Comparison of ENCODE assay signal across 15 cellular contexts in genomic region chr17:81738801-81739393, GRCh38. TPM values are rescaled to one million over a fixed set of nuclear protein-coding genes. Genes with fewer than 3 reads are reported as not detected.
A peak's percentile ranks its signal among the peaks of the same experiment; 100 is the strongest.
DNase-seq lines count a peak whose midpoint lies in the region; ATAC-seq, FAIRE-seq and TF ChIP-seq lines count a peak whose summit lies in the region.
"Had no signal": no experiment of that assay in that cellular context is flagged by ENCODE, and none has a peak within 500 bp of the region (broad histone marks: within the 10 kb centered on the region; RNA-seq: fewer than 3 reads in every experiment).

No MANE protein-coding gene starts in this region.

- no peak overlapping the region for H3K14ac ChIP-seq in mesenchymal stem cell (ENCODE audit: low read length in 2 of 2)

- H3K36me3 Mint-ChIP-seq in type B pancreatic cell: no peaks in the 10 kb centered on the region
- H3K36me3 Mint-ChIP-seq: CD4-positive, CD25-positive, alpha-beta regulatory T cell; IgD-negative memory B cell had no signal

- POLR2A ChIA-PET in HEK293 (lab: Yijun Ruan, JAX) (interaction anchor here (0.7 kb wide), 1 partner anchor 88 kb away, joined by 3 read pairs; no protein-coding TSS in a partner anchor), K562 (lab: Yijun Ruan, JAX) (interaction anchor here (0.7 to 1.4 kb wide), 5 partner anchors 13 to 130 kb away, joined by 3 to 7 read pairs (median 4); no protein-coding TSS in a partner anchor)

- peak overlapping the region; percentile 84 for H2BK15ac ChIP-seq in mesenchymal stem cell (ENCODE audit: low read depth, poor library complexity, severe bottlenecking)

- H3K4me1 ChIP-seq in HEK293 (ENCODE audit: control insufficient read depth, insufficient read depth, low read length) (no peaks in the 10 kb centered on the region), K562 (replicated peaks in 1 of 2; ENCODE audit: control insufficient read depth in 2 of 2, insufficient read depth in 2 of 2, low read length in 2 of 2) (peaks cover 25 to 59% of the 10 kb centered on the region in 2 experiments), mesenchymal stem cell (ENCODE audit: control insufficient read depth, insufficient read depth, low read depth, low read length) (peaks cover 11% of the 10 kb centered on the region)

- no TSS peak for BruUV-seq in K562 (replicated peaks; lab: Mats Ljungman, UMichigan)

- no peaks in the 10 kb centered on the region for H3K9me3 ChIP-seq in HEK293 (ENCODE audit: control insufficient read depth, insufficient read depth, low read depth, low read length)
- no peaks in the 10 kb centered on the region for H3K9me3 ChIP-seq in K562 (replicated peaks; ENCODE audit: control insufficient read depth, insufficient read depth, low read depth, low read length)
- no peaks in the 10 kb centered on the region for H3K9me3 ChIP-seq in mesenchymal stem cell (ENCODE audit: control insufficient read depth, low read length)
- H3K9me3 ChIP-seq: BLaER1 treated with 17β-estradiol and CSF1 and Interleukin-3, amounts not matched to agents 10 nM and 100 nM had no signal

- no peak overlapping the region for H2BK5ac ChIP-seq in mesenchymal stem cell (ENCODE audit: low read depth, low read length, poor library complexity, severe bottlenecking)

- H3K9me3 Mint-ChIP-seq in type B pancreatic cell: no peaks in the 10 kb centered on the region
- H3K9me3 Mint-ChIP-seq: GM23338 had no signal

- no peak overlapping the region for H4K8ac ChIP-seq in mesenchymal stem cell (ENCODE audit: low read length)

- 74% methylated on average over 27 of the region's 27 CpGs for WGBS in K562 (ENCODE audit: insufficient coverage, low coverage, missing lambda C conversion rate)
- 95% methylated on average over 27 of the region's 27 CpGs for WGBS in mesenchymal stem cell

- no peak overlapping the region for H3K23ac ChIP-seq in mesenchymal stem cell (ENCODE audit: low read length in 2 of 2)

- TF ChIP-seq EP300 in K562 (IDR thresholded peaks at IDR 0.05; ENCODE audit: low read length): no peak

- TF ChIP-seq CTCF in HEK293 (tag by site-specific recombination; IDR thresholded peaks at IDR 0.05) (no peak), K562 (IDR thresholded peaks at IDR 0.05 in 2 of 3, conservative IDR thresholded peaks at IDR 0.05 in 1 of 3; ENCODE audit: insufficient read depth in 2 of 3, low read depth in 1 of 3, low read length in 3 of 3) (no peak), type B pancreatic cell (conservative IDR thresholded peaks at IDR 0.05) (no peak)

- H3K27ac Mint-ChIP-seq in type B pancreatic cell: no peak overlapping the region
- H3K27ac Mint-ChIP-seq: CD4-positive, CD25-positive, alpha-beta regulatory T cell; GM23338; IgD-negative memory B cell had no signal

- H2BK120ac ChIP-seq in mesenchymal stem cell (ENCODE audit: low read depth, low read length): no peak overlapping the region

- H3K18ac ChIP-seq in mesenchymal stem cell (ENCODE audit: low read depth in 1 of 2, low read length in 2 of 2): no peak overlapping the region

- FAIRE-seq in K562 (lab: Jason Lieb, UNC): no peak

- in situ Hi-C loops in K562 (cut with MboI): loop anchor here (5.0 kb wide), 1 partner anchor 68 kb away; no protein-coding TSS in a partner anchor

- intact Hi-C loops in K562 (cut with micrococcal nuclease): no loop called here

- no peak overlapping the region for H3K4me3 Mint-ChIP-seq in type B pancreatic cell
- H3K4me3 Mint-ChIP-seq: CD4-positive, CD25-positive, alpha-beta regulatory T cell; GM23338; IgD-negative memory B cell had no signal

- TF ChIP-seq POLR2A in K562 (conservative IDR thresholded peaks at IDR 0.05): no peak

- H3K27ac ChIP-seq in HEK293 (ENCODE audit: extremely low read depth, low read depth, low read length): no peak overlapping the region
- no peak overlapping the region for H3K27ac ChIP-seq in K562 (ENCODE audit: extremely low read depth, low read depth, low read length)
- H3K27ac ChIP-seq in mesenchymal stem cell (ENCODE audit: low read length, poor library complexity, severe bottlenecking): no peak overlapping the region
- H3K27ac ChIP-seq: BLaER1 treated with 17β-estradiol and CSF1 and Interleukin-3, amounts not matched to agents 10 nM and 100 nM had no signal

- DNase-seq in K562 (ENCODE audit: extremely low read depth in 1 of 4, low spot score in 3 of 4) (no peak), mesenchymal stem cell (no peak), type B pancreatic cell (ENCODE audit: extremely low spot score, unreplicated experiment) (peak; percentile 67), activated gamma-delta T cell (lab: John Stamatoyannopoulos, UW) (no peak), activated T-cell treated with anti-CD3 and anti-CD28 coated beads for 4 hours (no peak)
- DNase-seq: ACHN; CD4-positive, CD25-positive, alpha-beta regulatory T cell; DMS53; GF-D8; H7 had no signal

- no peak overlapping the region for H2AFZ ChIP-seq in K562 (ENCODE audit: low read depth, low read length)
- H2AFZ ChIP-seq in mesenchymal stem cell (ENCODE audit: low read depth, low read length): no peak overlapping the region
- H2AFZ ChIP-seq: GM23338 had no signal

- H3K79me1 ChIP-seq in mesenchymal stem cell (replicated peaks; ENCODE audit: low read length, poor library complexity, severe bottlenecking): no peaks in the 10 kb centered on the region

- H3K4me3 ChIP-seq in HEK293 (ENCODE audit: low read depth, low read length): no peak overlapping the region
- no peak overlapping the region for H3K4me3 ChIP-seq in K562
- no peak overlapping the region for H3K4me3 ChIP-seq in mesenchymal stem cell (ENCODE audit: insufficient read depth in 1 of 2, low read depth in 1 of 2, low read length in 2 of 2)
- H3K4me3 ChIP-seq: BLaER1 treated with 17β-estradiol and CSF1 and Interleukin-3, amounts not matched to agents 10 nM and 100 nM; GM23338 had no signal

- no peaks in the 10 kb centered on the region for H4K20me1 ChIP-seq in K562 (replicated peaks; ENCODE audit: control insufficient read depth, insufficient read depth, low read length)

- no peak overlapping the region for H3K9ac ChIP-seq in K562 (ENCODE audit: insufficient read depth in 1 of 2, low read depth in 2 of 2, low read length in 2 of 2)
- no peak overlapping the region for H3K9ac ChIP-seq in mesenchymal stem cell (ENCODE audit: low read length)
- H3K9ac ChIP-seq: BLaER1 treated with 17β-estradiol and CSF1 and Interleukin-3, amounts not matched to agents 10 nM and 100 nM had no signal

- H3K4me2 ChIP-seq in K562 (ENCODE audit: insufficient read depth, low read length) (no peak overlapping the region), mesenchymal stem cell (ENCODE audit: low read length, poor library complexity, severe bottlenecking) (no peak overlapping the region)
- H3K4me2 ChIP-seq: BLaER1 treated with 17β-estradiol and CSF1 and Interleukin-3, amounts not matched to agents 10 nM and 100 nM; GM23338 had no signal

- H3K9me1 ChIP-seq in K562 (ENCODE audit: control insufficient read depth, insufficient read depth, low read length): no peaks in the 10 kb centered on the region

- no peak overlapping the region for H4K91ac ChIP-seq in mesenchymal stem cell (ENCODE audit: low read length)

- H3K4ac ChIP-seq in mesenchymal stem cell (ENCODE audit: low read depth in 1 of 2, low read length in 2 of 2): no peak overlapping the region

- no peaks in the 10 kb centered on the region for H3K4me1 Mint-ChIP-seq in type B pancreatic cell (ENCODE audit: unreplicated experiment)

- ATAC-seq in K562 (no peak), GM18909 (IDR thresholded peaks at IDR 0.05; ENCODE audit: poor library complexity, unreplicated experiment) (no peak)
- ATAC-seq: GM23338 had no signal

- no peak for TF ChIP-seq RAD21 in K562 (CRISPR knock-in tag; conservative IDR thresholded peaks at IDR 0.05 in 1 of 2, IDR thresholded peaks at IDR 0.05 in 1 of 2)

- no peak overlapping the region for H2BK12ac ChIP-seq in mesenchymal stem cell (ENCODE audit: low read length in 2 of 2)

- CTCF ChIA-PET in HEK293 (lab: Yijun Ruan, JAX) (interaction anchor here (0.5 to 0.9 kb wide), 3 partner anchors 56 to 367 kb away, joined by 4 to 5 read pairs (median 4); no protein-coding TSS in a partner anchor), K562 (lab: Yijun Ruan, JAX; ENCODE audit: low intra/inter-chr PET ratio) (no interaction called here)

- no peak overlapping the region for H2AK5ac ChIP-seq in mesenchymal stem cell (ENCODE audit: low read length, severe bottlenecking)

- no peaks in the 10 kb centered on the region for H3K79me2 ChIP-seq in K562 (ENCODE audit: control insufficient read depth, insufficient read depth, low read length)

- H3K36me3 ChIP-seq in HEK293 (ENCODE audit: control insufficient read depth in 2 of 2, insufficient read depth in 1 of 2, low read length in 2 of 2): no peaks in the 10 kb centered on the region
- no peaks in the 10 kb centered on the region for H3K36me3 ChIP-seq in K562 (ENCODE audit: control insufficient read depth, insufficient read depth, low read length)
- H3K36me3 ChIP-seq in mesenchymal stem cell (ENCODE audit: control insufficient read depth in 1 of 2, insufficient read depth in 2 of 2, low read depth in 1 of 2, low read length in 2 of 2): peaks cover 0 to 3% of the 10 kb centered on the region in 2 experiments
- H3K36me3 ChIP-seq: BLaER1 treated with 17β-estradiol and CSF1 and Interleukin-3, amounts not matched to agents 10 nM and 100 nM had no signal

- H3K27me3 ChIP-seq in K562 (ENCODE audit: control insufficient read depth in 2 of 2, insufficient read depth in 2 of 2, low read length in 2 of 2) (no peaks in the 10 kb centered on the region), mesenchymal stem cell (ENCODE audit: control insufficient read depth in 1 of 2, insufficient read depth in 1 of 2, low read length in 2 of 2) (peaks cover 13 to 22% of the 10 kb centered on the region in 2 experiments)
- H3K27me3 ChIP-seq: BLaER1 treated with 17β-estradiol and CSF1 and Interleukin-3, amounts not matched to agents 10 nM and 100 nM had no signal

- peaks cover 7% of the 10 kb centered on the region for H3K27me3 Mint-ChIP-seq in type B pancreatic cell

RNA-seq across cellular contexts. Expression of gene SLC25A10, which starts 26.8 kb away (rescaled TPM):
- total RNA-seq in K562 (2011; cell fraction: chromatin; rRNA removed; ENCODE audit: low replicate concordance): 20.2 and 85.2 TPM in 2 replicates
- total RNA-seq in K562 (2011; cell fraction: nucleolus; rRNA removed): 76.7 and 104 TPM in 2 replicates
- total RNA-seq in K562 (2011; cell fraction: nucleoplasm; rRNA removed): 36.2 and 36.3 TPM in 2 replicates
- 77.1 and 107 TPM in 2 replicates for total RNA-seq in K562 (2014; rRNA removed)
- total RNA-seq in K562 (2014; rRNA removed; fragmentation: Illumina TruSeq; extraction: Trizol): 8.5 and 15.4 TPM in 2 replicates
- 36.2 and 39.1 TPM in 2 replicates for total RNA-seq in K562 (2015; rRNA removed; fragmentation: Illumina TruSeq; extraction: Trizol)
- 85.6 and 86.9 TPM in 2 replicates for total RNA-seq in K562 (2021)
- 26.3 and 34.3 TPM in 2 replicates for polyA plus RNA-seq in K562 (2011; rRNA removed)
- polyA plus RNA-seq in K562 (2011; cell fraction: cytosol; rRNA removed): 46.6 and 127 TPM in 2 replicates
- polyA plus RNA-seq in K562 (2011; cell fraction: nucleus; rRNA removed): 60.6 and 93.2 TPM in 2 replicates
- polyA plus RNA-seq in K562 (2012): 35.9 and 54.4 TPM in 2 replicates
- polyA plus RNA-seq in K562 (2014; fragmentation: Illumina TruSeq; extraction: Trizol): 34.3 and 70.2 TPM in 2 replicates
- 1 to 10 TPM in 1 of 2 experiments, under 1 TPM in 1; 0.10 to 1.5 TPM for polyA plus RNA-seq in K562 (2014; fragmentation: Nextera tagmentation; extraction: Ambion mirVana)
- polyA plus RNA-seq in K562 (2014; rRNA removed): 68.4 and 70.6 TPM in 2 replicates
- 7.7 and 13.8 TPM in 2 replicates for polyA minus RNA-seq in K562 (2011; rRNA and poly(A)+ RNA removed)
- polyA minus RNA-seq in K562 (2011; cell fraction: cytosol; rRNA and poly(A)+ RNA removed): 31.8 and 35.5 TPM in 2 replicates
- 20.9 and 21.4 TPM in 2 replicates for polyA minus RNA-seq in K562 (2011; cell fraction: nucleus; rRNA and poly(A)+ RNA removed)
- 4.5 TPM for polyA plus RNA-seq in mesenchymal stem cell (2013, experiment 1 of 2)
- 4.1 TPM for polyA plus RNA-seq in mesenchymal stem cell (2013, experiment 2 of 2)
- total RNA-seq in type B pancreatic cell (ENCODE audit: low replicate concordance): 23.8 and 27.6 TPM in 2 replicates

RNA-seq across cellular contexts. Expression of gene MRPL12, which starts 35.7 kb away (rescaled TPM):
- total RNA-seq in K562 (2011; cell fraction: chromatin; rRNA removed; ENCODE audit: low replicate concordance): 14.2 and 50.8 TPM in 2 replicates
- 61.9 and 77.4 TPM in 2 replicates for total RNA-seq in K562 (2011; cell fraction: nucleolus; rRNA removed)
- 32.4 and 38.0 TPM in 2 replicates for total RNA-seq in K562 (2011; cell fraction: nucleoplasm; rRNA removed)
- total RNA-seq in K562 (2014; rRNA removed) (182 and 276 TPM in 2 replicates), K562 (2014; rRNA removed; fragmentation: Illumina TruSeq; extraction: Trizol) (31.8 and 40.0 TPM in 2 replicates), K562 (2015; rRNA removed; fragmentation: Illumina TruSeq; extraction: Trizol) (57.9 and 60.8 TPM in 2 replicates), K562 (2021) (231 and 251 TPM in 2 replicates), type B pancreatic cell (ENCODE audit: low replicate concordance) (87.9 and 107 TPM in 2 replicates)
- polyA plus RNA-seq in K562 (2011; rRNA removed) (101 and 110 TPM in 2 replicates), K562 (2014; fragmentation: Illumina TruSeq; extraction: Trizol) (100 and 128 TPM in 2 replicates), K562 (2014; fragmentation: Nextera tagmentation; extraction: Ambion mirVana) (1 to 10 TPM in 1 of 2 experiments, under 1 TPM in 1; 0.94 to 2.7 TPM), K562 (2014; rRNA removed) (338 and 351 TPM in 2 replicates)
- 124 and 353 TPM in 2 replicates for polyA plus RNA-seq in K562 (2011; cell fraction: cytosol; rRNA removed)
- polyA plus RNA-seq in K562 (2011; cell fraction: nucleus; rRNA removed): 53.5 and 78.2 TPM in 2 replicates
- 145 TPM in 2 replicates for polyA plus RNA-seq in K562 (2012)
- 36.5 and 49.2 TPM in 2 replicates for polyA minus RNA-seq in K562 (2011; rRNA and poly(A)+ RNA removed)
- 52.2 and 58.3 TPM in 2 replicates for polyA minus RNA-seq in K562 (2011; cell fraction: cytosol; rRNA and poly(A)+ RNA removed)
- 15.9 and 32.2 TPM in 2 replicates for polyA minus RNA-seq in K562 (2011; cell fraction: nucleus; rRNA and poly(A)+ RNA removed)
- polyA plus RNA-seq in mesenchymal stem cell (2013, experiment 1 of 2): 57.7 TPM
- 59.4 TPM for polyA plus RNA-seq in mesenchymal stem cell (2013, experiment 2 of 2)

RNA-seq across cellular contexts. Expression of gene HGS, which starts 55.1 kb away (rescaled TPM):
- 345 and 984 TPM in 2 replicates for total RNA-seq in K562 (2011; cell fraction: chromatin; rRNA removed; ENCODE audit: low replicate concordance)
- total RNA-seq in K562 (2011; cell fraction: nucleolus; rRNA removed): 485 and 495 TPM in 2 replicates
- 301 and 334 TPM in 2 replicates for total RNA-seq in K562 (2011; cell fraction: nucleoplasm; rRNA removed)
- total RNA-seq in K562 (2014; rRNA removed) (96.7 and 99.7 TPM in 2 replicates), K562 (2014; rRNA removed; fragmentation: Illumina TruSeq; extraction: Trizol) (55.5 and 77.1 TPM in 2 replicates), K562 (2015; rRNA removed; fragmentation: Illumina TruSeq; extraction: Trizol) (61.4 and 66.3 TPM in 2 replicates), K562 (2021) (132 and 161 TPM in 2 replicates), type B pancreatic cell (ENCODE audit: low replicate concordance) (115 and 119 TPM in 2 replicates)
- polyA plus RNA-seq in K562 (2011; rRNA removed) (60.7 and 127 TPM in 2 replicates), K562 (2014; fragmentation: Illumina TruSeq; extraction: Trizol) (126 and 128 TPM in 2 replicates), K562 (2014; fragmentation: Nextera tagmentation; extraction: Ambion mirVana) (1 to 10 TPM; 3.9 to 9.4 TPM), K562 (2014; rRNA removed) (141 and 176 TPM in 2 replicates)
- polyA plus RNA-seq in K562 (2011; cell fraction: cytosol; rRNA removed): 55.5 and 141 TPM in 2 replicates
- polyA plus RNA-seq in K562 (2011; cell fraction: nucleus; rRNA removed): 547 and 894 TPM in 2 replicates
- polyA plus RNA-seq in K562 (2012): 81.3 and 125 TPM in 2 replicates
- polyA minus RNA-seq in K562 (2011; rRNA and poly(A)+ RNA removed): 76.0 and 85.7 TPM in 2 replicates
- polyA minus RNA-seq in K562 (2011; cell fraction: cytosol; rRNA and poly(A)+ RNA removed): 50.3 and 53.4 TPM in 2 replicates
- polyA minus RNA-seq in K562 (2011; cell fraction: nucleus; rRNA and poly(A)+ RNA removed): 113 and 138 TPM in 2 replicates
- polyA plus RNA-seq in mesenchymal stem cell (2013, experiment 1 of 2): 51.0 TPM
- 49.3 TPM for polyA plus RNA-seq in mesenchymal stem cell (2013, experiment 2 of 2)

RNA-seq across cellular contexts. Expression of gene ARL16, which starts 55.3 kb away (rescaled TPM):
- 40.1 and 78.0 TPM in 2 replicates for total RNA-seq in K562 (2011; cell fraction: chromatin; rRNA removed; ENCODE audit: low replicate concordance)
- 48.6 and 55.2 TPM in 2 replicates for total RNA-seq in K562 (2011; cell fraction: nucleolus; rRNA removed)
- 38.9 and 42.4 TPM in 2 replicates for total RNA-seq in K562 (2011; cell fraction: nucleoplasm; rRNA removed)
- total RNA-seq in K562 (2014; rRNA removed) (25.2 and 46.0 TPM in 2 replicates), K562 (2014; rRNA removed; fragmentation: Illumina TruSeq; extraction: Trizol) (18.8 and 21.6 TPM in 2 replicates), K562 (2015; rRNA removed; fragmentation: Illumina TruSeq; extraction: Trizol) (19.7 and 21.3 TPM in 2 replicates), K562 (2021) (18.3 and 22.6 TPM in 2 replicates), type B pancreatic cell (ENCODE audit: low replicate concordance) (41.5 and 47.2 TPM in 2 replicates)
- polyA plus RNA-seq in K562 (2011; rRNA removed) (29.8 and 30.6 TPM in 2 replicates), K562 (2014; fragmentation: Illumina TruSeq; extraction: Trizol) (25.6 and 32.4 TPM in 2 replicates), K562 (2014; fragmentation: Nextera tagmentation; extraction: Ambion mirVana) (10 to 100 TPM in 1 of 2 experiments, 1 to 10 TPM in 1; 5.4 to 10.4 TPM), K562 (2014; rRNA removed) (32.4 and 34.7 TPM in 2 replicates)
- polyA plus RNA-seq in K562 (2011; cell fraction: cytosol; rRNA removed): 36.0 and 45.9 TPM in 2 replicates
- polyA plus RNA-seq in K562 (2011; cell fraction: nucleus; rRNA removed): 16.8 and 22.9 TPM in 2 replicates
- polyA plus RNA-seq in K562 (2012): 26.1 and 26.2 TPM in 2 replicates
- polyA minus RNA-seq in K562 (2011; rRNA and poly(A)+ RNA removed): 11.5 and 12.4 TPM in 2 replicates
- 5.8 and 6.2 TPM in 2 replicates for polyA minus RNA-seq in K562 (2011; cell fraction: cytosol; rRNA and poly(A)+ RNA removed)
- polyA minus RNA-seq in K562 (2011; cell fraction: nucleus; rRNA and poly(A)+ RNA removed): 7.3 and 11.8 TPM in 2 replicates
- polyA plus RNA-seq in mesenchymal stem cell (2013, experiment 1 of 2): 32.6 TPM
- 33.3 TPM for polyA plus RNA-seq in mesenchymal stem cell (2013, experiment 2 of 2)

Comparison
In these comparisons a context has a peak if more than half of its experiments do, and no peak if none do; other contexts are left out.
1. Of the 44 proteins assayed by ChIP-seq in both K562 and HEK293: peak only in K562: none; only in HEK293: SP2; in both: none; in neither: 43.